In the genomic region with DNA sequence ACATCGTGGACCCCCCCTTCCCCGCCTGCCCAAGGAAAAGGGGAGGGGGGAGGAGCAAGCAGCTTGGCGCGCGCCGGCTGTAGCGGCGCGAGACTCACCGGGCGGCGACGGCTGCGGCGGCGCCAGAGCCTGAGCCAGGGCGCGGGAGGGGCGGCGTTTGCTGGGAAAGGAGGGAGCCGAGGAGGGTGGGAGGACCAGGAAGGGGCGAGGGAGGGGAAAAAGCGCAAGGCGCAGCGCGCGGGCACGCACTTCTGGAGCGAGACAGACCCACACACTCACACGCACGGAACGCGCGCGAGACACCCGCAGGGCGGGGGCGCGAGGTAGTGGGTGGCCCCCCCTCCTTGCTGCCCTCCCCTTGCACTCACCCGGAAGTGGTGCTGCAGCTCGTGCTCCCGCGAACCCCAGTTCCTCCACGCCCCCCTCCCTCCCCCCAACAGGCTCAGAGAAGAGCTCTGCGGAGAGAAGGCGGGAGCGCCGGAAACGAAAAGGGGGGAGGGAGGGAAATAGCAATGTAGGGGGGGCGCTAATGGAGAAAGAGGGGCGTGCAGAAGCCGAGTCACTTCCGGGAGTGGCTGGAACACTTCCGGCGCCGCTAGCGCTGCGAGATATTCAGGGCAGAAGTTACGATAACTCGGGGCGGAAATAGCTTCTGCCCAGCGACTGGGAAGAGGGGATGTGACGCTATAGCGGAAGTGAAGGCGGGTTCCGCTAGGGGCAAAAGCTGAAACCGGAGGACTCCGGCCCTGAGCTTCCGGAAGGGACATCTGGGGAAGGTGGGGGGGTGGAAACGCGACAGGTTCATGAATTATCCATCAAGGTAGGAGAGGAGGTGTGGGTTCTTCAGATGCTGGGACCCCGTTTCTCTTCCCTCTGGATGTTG, we compare ENCODE assay signal across 8 cellular contexts. TPM values are rescaled to one million over a fixed set of nuclear protein-coding genes. Genes with fewer than 3 reads are reported as not detected.
DNase-seq lines count a peak whose midpoint lies in the region; ATAC-seq and TF ChIP-seq lines count a peak whose summit lies in the region.

Gene ZNF384 (minus strand): TSS at position 376 of the 883 bp plus-strand sequence. CDS start 9,855 bp downstream, outside the sequence.

- H3K36me3 ChIP-seq in CD8-positive, alpha-beta memory T cell (ENCODE audit: insufficient read depth, low read length): peaks cover 8% of the 10 kb centered on the region
- peaks cover 11% of the 10 kb centered on the region for H3K36me3 ChIP-seq in lower lobe of right lung

- peak within 1 kb of the TSS; percentile 92 to 99 (median 99) for H3K27ac Mint-ChIP-seq in CD8-positive, alpha-beta memory T cell

- peaks cover 50 to 63% (median 55%) of the 10 kb centered on the region in 3 donors for H3K4me1 Mint-ChIP-seq in CD8-positive, alpha-beta memory T cell

- no peaks in the 10 kb centered on the region for H3K27me3 ChIP-seq in CD8-positive, alpha-beta memory T cell (ENCODE audit: insufficient read depth, low read length, poor library complexity, severe bottlenecking)
- no peaks in the 10 kb centered on the region for H3K27me3 ChIP-seq in lower lobe of right lung (ENCODE audit: low read depth)

- no peaks in the 10 kb centered on the region for H3K9me3 ChIP-seq in CD8-positive, alpha-beta memory T cell (ENCODE audit: low read length)
- no peaks in the 10 kb centered on the region for H3K9me3 ChIP-seq in lower lobe of right lung

- no peak for TF ChIP-seq CTCF in lower lobe of right lung (IDR thresholded peaks at IDR 0.05)

- peak within 1 kb of the TSS; percentile 82 for H3K27ac ChIP-seq in CD8-positive, alpha-beta memory T cell (ENCODE audit: low read depth, low read length)
- peak within 1 kb of the TSS; percentile 96 for H3K27ac ChIP-seq in lower lobe of right lung

- no peaks in the 10 kb centered on the region for H3K9me3 Mint-ChIP-seq in CD8-positive, alpha-beta memory T cell

- DNase-seq in CD8-positive, alpha-beta memory T cell: peak; percentile 94 to 98 (median 95)
- peak; percentile 97 for DNase-seq in HS-5 (ENCODE audit: low read depth)
- DNase-seq in NK-92 treated with Interleukin-12 subunit alpha and Interleukin-12 subunit beta, amount 100 ng/mL, for 24 hours (lab: John Stamatoyannopoulos, UW): peak; percentile 96
- DNase-seq in activated CD8-positive, alpha-beta memory T cell treated with anti-CD3 and anti-CD28 coated beads for 24 hours: peak; percentile 93
- DNase-seq in effector CD4-positive, alpha-beta T cell: peak; percentile 91
- peak; percentile 97 for DNase-seq in lower lobe of right lung
- peak; percentile 88 to 92 (median 92) for DNase-seq in stimulated activated CD4-positive, alpha-beta T cell treated with anti-CD3 and anti-CD28 coated beads, TNF-alpha, amount 100 ng/mL, for 24 hours (ENCODE audit: low read depth in 3 of 3)

- intact Hi-C loops in lower lobe of right lung (cut with DNase I): no loop called here

- peak within 1 kb of the TSS; percentile 61 for H3K4me3 ChIP-seq in CD8-positive, alpha-beta memory T cell (ENCODE audit: low read length)
- H3K4me3 ChIP-seq in lower lobe of right lung: peak within 1 kb of the TSS; percentile 86

- H3K36me3 Mint-ChIP-seq in CD8-positive, alpha-beta memory T cell: peaks cover 0 to 43% (median 2%) of the 10 kb centered on the region in 3 donors

- CTCF ChIA-PET in CD8-positive, alpha-beta memory T cell (lab: Charles Lee): interaction anchor here (0.7 to 2.1 kb wide), 22 partner anchors 9 to 202 kb away, joined by 3 to 17 read pairs (median 4); partner anchors contain the start of genes CDCA3, COPS7A, LPAR5 and MLF2

- H3K4me1 ChIP-seq in CD8-positive, alpha-beta memory T cell (ENCODE audit: insufficient read depth, low read length): peaks cover 36% of the 10 kb centered on the region
- H3K4me1 ChIP-seq in lower lobe of right lung: peaks cover 53% of the 10 kb centered on the region

- POLR2A ChIA-PET in CD8-positive, alpha-beta memory T cell (lab: Charles Lee): interaction anchor here (0.5 to 2.2 kb wide), 42 partner anchors 9 to 419 kb away, joined by 3 to 92 read pairs (median 5); partner anchors contain the start of genes CDCA3, COPS7A, ENO2 and LPAR5

- H3K27me3 Mint-ChIP-seq in CD8-positive, alpha-beta memory T cell: peaks cover 0 to 1% of the 10 kb centered on the region in 2 donors

- ATAC-seq in GM19468 (IDR thresholded peaks at IDR 0.05; ENCODE audit: extremely low read depth, unreplicated experiment) (peak; percentile 79), lower lobe of right lung (peak; percentile 94)

- H3K4me3 Mint-ChIP-seq in CD8-positive, alpha-beta memory T cell: peak within 1 kb of the TSS; percentile 85 to 96 (median 94)

RNA-seq across cellular contexts. Expression of gene ZNF384, which starts in this region (rescaled TPM):
- total RNA-seq in CD8-positive, alpha-beta memory T cell: 10 to 100 TPM; 58.1 to 63.3 TPM
- polyA plus RNA-seq in CD8-positive, alpha-beta memory T cell: 37.2 TPM
- 48.7 TPM for total RNA-seq in lower lobe of right lung

Comparison
In these comparisons a context has a peak if more than half of its experiments do, and no peak if none do; other contexts are left out.
1. Peak in every context shown above with its lines: DNase-seq, ATAC-seq, H3K4me3 ChIP-seq and H3K27ac ChIP-seq.